ENCODE assay signal across 8 cellular contexts in the genomic region with DNA sequence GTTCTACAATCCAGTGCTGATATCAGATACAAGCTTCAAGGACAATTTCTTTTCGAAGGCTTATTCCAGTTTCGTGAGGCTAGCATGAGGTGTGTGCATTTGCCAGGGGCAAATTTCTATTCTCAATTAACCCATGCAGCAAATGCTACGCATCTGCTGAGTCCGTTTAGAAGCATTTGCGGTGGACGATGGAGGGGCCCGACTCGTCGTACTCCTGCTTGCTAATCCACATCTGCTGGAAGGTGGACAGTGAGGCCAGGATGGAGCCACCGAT. TPM values are rescaled to one million over a fixed set of nuclear protein-coding genes. Genes with fewer than 3 reads are reported as not detected.
DNase-seq lines count a peak whose midpoint lies in the region; ATAC-seq, FAIRE-seq and TF ChIP-seq lines count a peak whose summit lies in the region.

No MANE protein-coding gene starts in this region.

- H3K27ac Mint-ChIP-seq in CD14-positive monocyte, result peak overlapping the region; percentile 65 to 95 (median 89)

- H3K36me3 ChIP-seq in OCI-LY1 (ENCODE audit: insufficient read depth, low read length) (peaks cover 42% of the 10 kb centered on the region), H1 (ENCODE audit: control insufficient read depth in 2 of 4, insufficient read depth in 4 of 4, low read length in 3 of 4) (peaks cover 19 to 37% (median 31%) of the 10 kb centered on the region in 4 experiments; a peak in 7 of 8 replicates), neuron (ENCODE audit: insufficient read depth, low read length) (peaks cover 36% of the 10 kb centered on the region)

- H3K27me3 Mint-ChIP-seq in CD14-positive monocyte (ENCODE audit: low read depth in 3 of 3), result peaks cover 0 to 2% (median 1%) of the 10 kb centered on the region in 3 donors

- no peak for TF ChIP-seq EP300 in H1 (IDR thresholded peaks at IDR 0.05; ENCODE audit: borderline replicate concordance in 1 of 2, low read depth in 2 of 2, low read length in 2 of 2)

- H4K5ac ChIP-seq in H1 (ENCODE audit: insufficient read length, low read depth, low read length), result no peak overlapping the region

- H4K20me1 ChIP-seq in OCI-LY1 (ENCODE audit: insufficient read depth, low read length) (no peaks in the 10 kb centered on the region), H1 (replicated peaks in 1 of 2; ENCODE audit: control insufficient read depth in 1 of 2, insufficient read depth in 2 of 2, low read length in 2 of 2) (peaks cover 23 to 29% of the 10 kb centered on the region in 2 experiments)

- H3K14ac ChIP-seq in H1 (ENCODE audit: insufficient read length), result no peak overlapping the region

- H2BK15ac ChIP-seq in H1 (ENCODE audit: low read length), result no peak overlapping the region

- H3K56ac ChIP-seq in H1 (replicated peaks; ENCODE audit: insufficient read length, low read depth, low read length), result no peak overlapping the region

- H3K9me2 ChIP-seq in OCI-LY1 (ENCODE audit: low read depth, low read length), result no peaks in the 10 kb centered on the region

- peaks cover 0 to 4% (median 2%) of the 10 kb centered on the region in 7 donors for H3K9me3 Mint-ChIP-seq in CD14-positive monocyte

- peaks cover 32% of the 10 kb centered on the region for H3F3A ChIP-seq in OCI-LY1 (ENCODE audit: insufficient read depth, low read length)

- peak overlapping the region; percentile 28; the same call in 1 of the 2 replicates for H4K8ac ChIP-seq in H1 (ENCODE audit: extremely low read depth, insufficient read depth, low read length)

- H2BK120ac ChIP-seq in H1 (replicated peaks; ENCODE audit: low read depth, low read length), result no peak overlapping the region

- H2BK12ac ChIP-seq in H1 (ENCODE audit: low read depth, low read length), result no peak overlapping the region

- H2AFZ ChIP-seq in OCI-LY1 (ENCODE audit: low read length) (no peak overlapping the region), H1 (ENCODE audit: low read length) (no peak overlapping the region), neuron (ENCODE audit: low read depth, low read length) (no peak overlapping the region)

- POLR2A ChIA-PET in H1 (lab: Charles Lee; ENCODE audit: partially characterized antibody), result interaction anchor here (0.6 to 35.8 kb wide), 17 partner anchors 6 to 283 kb away, joined by 3 to 1004 read pairs (median 7); a partner anchor contains a TSS

- H3K79me1 ChIP-seq in H1 (ENCODE audit: low read depth, low read length), result peaks cover 14% of the 10 kb centered on the region

- H3K4me1 Mint-ChIP-seq in CD14-positive monocyte, result peaks cover 53% of the 10 kb centered on the region

- H3K9ac ChIP-seq in OCI-LY1 (ENCODE audit: low read length), result peak overlapping the region; percentile 98
- H3K9ac ChIP-seq in H1 (replicated peaks in 1 of 4; ENCODE audit: extremely low read depth in 1 of 4, low read depth in 3 of 4, low read length in 3 of 4), result peak overlapping the region in 3 of 4 experiments; percentile 76 to 96 (median 94); a peak in 6 of 7 replicates

- H3K23ac ChIP-seq in H1 (ENCODE audit: insufficient read length), result no peak overlapping the region

- no peak for TF ChIP-seq RAD21 in H1 (IDR thresholded peaks at IDR 0.05 in 1 of 2, conservative IDR thresholded peaks at IDR 0.05 in 1 of 2; ENCODE audit: low read depth in 2 of 2, low read length in 2 of 2)

- H3K23me2 ChIP-seq in H1 (ENCODE audit: low read depth, low read length), result peaks cover 25% of the 10 kb centered on the region

- H3K4me2 ChIP-seq in OCI-LY1 (ENCODE audit: low read length), result peak overlapping the region; percentile 78
- peak overlapping the region; percentile 97 to 98 for H3K4me2 ChIP-seq in H1 (ENCODE audit: insufficient read depth in 1 of 2, low read depth in 2 of 2, low read length in 2 of 2)

- peak overlapping the region; percentile 95 to 96 for H3K4me3 Mint-ChIP-seq in CD14-positive monocyte

- H3K27ac ChIP-seq in OCI-LY1 (ENCODE audit: low read depth, low read length, poor library complexity, severe bottlenecking), result peak overlapping the region; percentile 71
- H3K27ac ChIP-seq in H1 (ENCODE audit: low read depth, low read length), result no peak overlapping the region

- peaks cover 31 to 38% of the 10 kb centered on the region in 2 donors for H3K36me3 Mint-ChIP-seq in CD14-positive monocyte

- no peak for TF ChIP-seq CTCF in CD14-positive monocyte (IDR thresholded peaks at IDR 0.05)
- no peak for TF ChIP-seq CTCF in OCI-LY1 (IDR thresholded peaks at IDR 0.05; ENCODE audit: low read length)
- TF ChIP-seq CTCF in H1 (IDR thresholded peaks at IDR 0.05; ENCODE audit: control extremely low read depth in 1 of 3, insufficient read depth in 1 of 3, low read depth in 1 of 3, low read length in 3 of 3), result no peak

- DNase-seq in CD14-positive monocyte (ENCODE audit: low spot score), result no peak
- DNase-seq in H1 (ENCODE audit: low read depth in 1 of 2, low spot score in 2 of 2), result no peak
- no peak for DNase-seq in activated effector memory CD4-positive, alpha-beta T cell treated with Interleukin-2 at 50 U/mL for 16 hours
- DNase-seq in NCI-H146 (lab: John Stamatoyannopoulos, UW), result no peak
- no peak for DNase-seq in middle frontal gyrus (ENCODE audit: extremely low spot score, low spot score)

- peak in 1 of 2 experiments; percentile 5; a peak in 2 of 3 replicates for TF ChIP-seq POLR2A in H1 (IDR thresholded peaks at IDR 0.05; ENCODE audit: control extremely low read depth in 1 of 2, low read depth in 2 of 2, low read length in 2 of 2)

- FAIRE-seq in H1 (lab: Jason Lieb, UNC), result no peak

- H3K27me3 ChIP-seq in OCI-LY1 (ENCODE audit: insufficient read depth, low read length), result no peaks in the 10 kb centered on the region
- H3K27me3 ChIP-seq in H1 (replicated peaks in 1 of 4; ENCODE audit: control insufficient read depth in 3 of 4, extremely low read depth in 1 of 4, insufficient read depth in 3 of 4, low read length in 3 of 4), result no peaks in the 10 kb centered on the region
- no peaks in the 10 kb centered on the region for H3K27me3 ChIP-seq in neuron (ENCODE audit: insufficient read depth, low read length)

- intact Hi-C loops in CD14-positive monocyte (cut with micrococcal nuclease), result loop anchor here (2.0 to 5.0 kb wide), 4 partner anchors 24 to 113 kb away; a partner anchor contains a TSS

- WGBS in H1 (ENCODE audit: extremely low coverage in 1 of 2, insufficient coverage in 1 of 2, insufficient read length in 1 of 2, insufficient replicate concordance in 2 of 2, low coverage in 1 of 2, low lambda C conversion rate in 2 of 2, missing lambda C conversion rate in 1 of 2), 2 experiments, result 57% methylated on average over 10 of the region's 10 CpGs; no CpG with 5 or more reads in 1 of the 2 experiments

- H4K91ac ChIP-seq in H1 (replicated peaks; ENCODE audit: insufficient read length, low read length), result no peak overlapping the region

- H3K4me1 ChIP-seq in OCI-LY1 (ENCODE audit: insufficient read depth, low read length, severe bottlenecking) (peaks cover 44% of the 10 kb centered on the region), H1 (replicated peaks in 1 of 4; ENCODE audit: control insufficient read depth in 3 of 4, insufficient read depth in 4 of 4, low read length in 3 of 4) (peaks cover 0 to 9% (median 5%) of the 10 kb centered on the region in 4 experiments; a peak in 5 of 7 replicates), neuron (ENCODE audit: insufficient read depth, low read length) (peaks cover 11% of the 10 kb centered on the region)

- H3K4ac ChIP-seq in H1 (replicated peaks; ENCODE audit: insufficient read length, low read depth, low read length), result no peak overlapping the region

- H3K4me3 ChIP-seq in OCI-LY1 (ENCODE audit: low read depth, low read length, poor library complexity, severe bottlenecking) (peak overlapping the region; percentile 99), H1 (ENCODE audit: extremely low read depth in 1 of 4, insufficient read depth in 2 of 4, low read depth in 3 of 4, low read length in 4 of 4) (peak overlapping the region; percentile 75 to 93 (median 90)), neuron (ENCODE audit: low read length) (peak overlapping the region; percentile 87)

- 0 out of 2 replicates have a peak overlapping the region, but pooled peaks have one; percentile 75 for H2BK5ac ChIP-seq in H1 (ENCODE audit: low read depth, low read length)

- no peak overlapping the region for H3K18ac ChIP-seq in H1 (ENCODE audit: extremely low read depth, low read length)

- ATAC-seq in GM21367 (IDR thresholded peaks at IDR 0.05; ENCODE audit: unreplicated experiment), result no peak

- CTCF ChIA-PET in H1 (lab: Charles Lee; ENCODE audit: partially characterized antibody), result interaction anchor here (0.6 to 1.4 kb wide), 6 partner anchors 11 to 1131 kb away, joined by 3 to 5 read pairs (median 3); no protein-coding TSS in a partner anchor

- no peak overlapping the region for H2BK20ac ChIP-seq in H1 (ENCODE audit: low read length)

- no peaks in the 10 kb centered on the region for H3K9me3 ChIP-seq in OCI-LY1 (ENCODE audit: low read length)
- no peaks in the 10 kb centered on the region for H3K9me3 ChIP-seq in H1 (ENCODE audit: insufficient read depth in 2 of 2, low read depth in 1 of 2, low read length in 1 of 2)
- H3K9me3 ChIP-seq in neuron (ENCODE audit: low read length), result no peaks in the 10 kb centered on the region

- no peak overlapping the region for H2AK5ac ChIP-seq in H1 (ENCODE audit: low read depth, low read length)

- peaks cover 6% of the 10 kb centered on the region; the same call in 1 of the 2 replicates for H3K79me2 ChIP-seq in OCI-LY1 (ENCODE audit: insufficient read depth, low read length)
- peaks cover 24 to 34% of the 10 kb centered on the region in 2 experiments for H3K79me2 ChIP-seq in H1 (ENCODE audit: control insufficient read depth in 1 of 2, insufficient read depth in 2 of 2, low read length in 2 of 2)

RNA-seq across cellular contexts. Expression of a gene that starts 2.1 kb away (rescaled TPM):
- polyA plus RNA-seq in CD14-positive monocyte (1,000 to 10,000 TPM; 1,133 to 1,620 TPM), H1 (2011; rRNA removed) (5,010 and 7,420 TPM in 2 replicates)
- 3,535 and 3,691 TPM in 2 replicates for total RNA-seq in H1 (2021; fragmentation: NEBNext Ultra II Directional; extraction: Animal tissue kit (Norgen Biotek cat#: 25700))
- 3,868 TPM for polyA plus RNA-seq in H1 (2011; cell fraction: cytosol; rRNA removed)
- polyA plus RNA-seq in H1 (2011; cell fraction: nucleus; rRNA removed), result 4,694 TPM
- 3,170 to 3,474 TPM (median 3,377 TPM) in 4 replicates for polyA plus RNA-seq in H1 (2012, experiment 1 of 2)
- polyA plus RNA-seq in H1 (2012, experiment 2 of 2), result 3,649 TPM
- polyA plus RNA-seq in H1 (2013, experiment 1 of 2), result 4,243 TPM
- 4,284 TPM for polyA plus RNA-seq in H1 (2013, experiment 2 of 2)
- polyA minus RNA-seq in H1 (2011; rRNA and poly(A)+ RNA removed), result 1,111 and 1,306 TPM in 2 replicates
- polyA minus RNA-seq in H1 (2011; cell fraction: cytosol; rRNA and poly(A)+ RNA removed), result 1,521 TPM
- 1,666 TPM for polyA minus RNA-seq in H1 (2011; cell fraction: nucleus; rRNA and poly(A)+ RNA removed)

RNA-seq across cellular contexts. Expression of a gene that starts 17.7 kb away (rescaled TPM):
- polyA plus RNA-seq in CD14-positive monocyte, result not detected
- total RNA-seq in H1 (2021; fragmentation: NEBNext Ultra II Directional; extraction: Animal tissue kit (Norgen Biotek cat#: 25700)), result 0.30 TPM in 1 of 2 replicates, not detected in the other
- 0.18 and 0.44 TPM in 2 replicates for polyA plus RNA-seq in H1 (2011; rRNA removed)
- polyA plus RNA-seq in H1 (2011; cell fraction: cytosol; rRNA removed), result 0.14 TPM
- 0.88 TPM for polyA plus RNA-seq in H1 (2011; cell fraction: nucleus; rRNA removed)
- 0.12 to 0.43 TPM (median 0.30 TPM) in 4 replicates for polyA plus RNA-seq in H1 (2012, experiment 1 of 2)
- 0.28 TPM for polyA plus RNA-seq in H1 (2012, experiment 2 of 2)
- not detected for polyA plus RNA-seq in H1 (2013, experiment 1 of 2)
- 0.07 TPM for polyA plus RNA-seq in H1 (2013, experiment 2 of 2)
- 0.09 and 0.10 TPM in 2 replicates for polyA minus RNA-seq in H1 (2011; rRNA and poly(A)+ RNA removed)
- not detected for polyA minus RNA-seq in H1 (2011; cell fraction: cytosol; rRNA and poly(A)+ RNA removed)
- 0.90 TPM for polyA minus RNA-seq in H1 (2011; cell fraction: nucleus; rRNA and poly(A)+ RNA removed)

RNA-seq across cellular contexts. Expression of a gene that starts 41.7 kb away (rescaled TPM):
- polyA plus RNA-seq in CD14-positive monocyte (10 to 100 TPM; 10.3 to 13.9 TPM), H1 (2011; rRNA removed) (23.2 and 33.1 TPM in 2 replicates)
- 37.9 and 41.8 TPM in 2 replicates for total RNA-seq in H1 (2021; fragmentation: NEBNext Ultra II Directional; extraction: Animal tissue kit (Norgen Biotek cat#: 25700))
- 28.9 TPM for polyA plus RNA-seq in H1 (2011; cell fraction: cytosol; rRNA removed)
- polyA plus RNA-seq in H1 (2011; cell fraction: nucleus; rRNA removed), result 69.4 TPM
- polyA plus RNA-seq in H1 (2012, experiment 1 of 2), result 17.1 to 31.4 TPM (median 28.6 TPM) in 4 replicates
- 25.6 TPM for polyA plus RNA-seq in H1 (2012, experiment 2 of 2)
- polyA plus RNA-seq in H1 (2013, experiment 1 of 2), result 16.0 TPM
- polyA plus RNA-seq in H1 (2013, experiment 2 of 2), result 16.3 TPM
- 13.3 and 19.4 TPM in 2 replicates for polyA minus RNA-seq in H1 (2011; rRNA and poly(A)+ RNA removed)
- polyA minus RNA-seq in H1 (2011; cell fraction: cytosol; rRNA and poly(A)+ RNA removed), result 18.1 TPM
- 33.6 TPM for polyA minus RNA-seq in H1 (2011; cell fraction: nucleus; rRNA and poly(A)+ RNA removed)
